10 cellular contexts compared by ENCODE assay signal in the genomic region with DNA sequence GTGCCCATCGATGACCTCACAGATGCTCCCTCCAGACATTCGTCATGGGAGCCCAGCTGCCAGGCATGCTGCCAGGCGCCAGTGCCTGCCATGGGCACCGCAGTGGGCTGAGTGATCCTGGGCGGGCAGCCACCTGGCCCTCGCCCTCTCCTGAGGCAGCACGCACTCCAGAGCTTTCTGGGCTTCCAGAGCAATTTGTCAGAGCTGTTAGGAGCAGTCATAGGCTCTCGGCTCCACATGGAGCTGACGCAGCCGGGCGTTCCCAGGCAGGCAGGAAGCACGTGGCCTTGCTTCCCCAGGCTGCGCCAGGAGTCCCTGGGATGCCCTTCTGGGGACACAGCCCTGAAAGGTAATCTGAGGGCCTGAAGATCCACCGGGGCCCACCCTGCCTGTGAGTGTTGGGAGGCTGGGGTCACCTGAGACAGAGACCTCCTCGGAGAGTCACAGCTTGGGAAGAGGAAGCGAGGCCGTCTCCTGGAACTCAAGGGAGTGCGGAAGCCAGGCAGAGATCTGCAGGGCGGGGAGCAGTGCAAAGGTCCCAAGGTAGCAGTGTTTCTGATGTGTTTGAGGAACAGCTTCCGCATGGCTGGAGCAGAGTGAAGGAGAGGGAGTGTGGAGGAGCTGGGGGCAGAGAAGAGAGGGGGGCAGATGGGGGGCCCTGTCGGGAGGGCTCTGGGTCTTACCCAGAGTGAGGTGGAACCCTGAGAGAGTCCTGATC. TPM values are rescaled to one million over a fixed set of nuclear protein-coding genes. Genes with fewer than 3 reads are reported as not detected.
A peak's percentile ranks its signal among the peaks of the same experiment; 100 is the strongest.
DNase-seq lines count a peak whose midpoint lies in the region; ATAC-seq, FAIRE-seq and TF ChIP-seq lines count a peak whose summit lies in the region.
"Had no signal": no experiment of that assay in that cellular context is flagged by ENCODE, and none has a peak within 500 bp of the region (broad histone marks: within the 10 kb centered on the region; RNA-seq: fewer than 3 reads in every experiment).

No MANE protein-coding gene starts in this region.

- no peak overlapping the region for H2BK120ac ChIP-seq in H9 (ENCODE audit: low read depth, low read length, poor library complexity, severe bottlenecking)

- H3K79me1 ChIP-seq in H9 (ENCODE audit: insufficient read depth, low read depth, low read length, poor library complexity, severe bottlenecking) = no peaks in the 10 kb centered on the region

- CTCF ChIA-PET in PC-3 (lab: Charles Lee) = no interaction called here

- no peak overlapping the region for H3T11ph ChIP-seq in H9 (ENCODE audit: low read length)

- H2AK5ac ChIP-seq in H9 (ENCODE audit: insufficient read length, low read length) = no peak overlapping the region

- H4K8ac ChIP-seq in H9 (replicated peaks; ENCODE audit: insufficient read length, low read depth, low read length) = no peak overlapping the region

- no peak for DNase-seq in H9
- DNase-seq in RWPE2 (ENCODE audit: low spot score) = peak; percentile 82
- DNase-seq in frontal cortex (ENCODE audit: low spot score in 2 of 2) = peak; percentile 83 to 88
- DNase-seq in skeletal muscle cell (ENCODE audit: low read depth) = peak; percentile 36
- DNase-seq in kidney = no peak
- no peak for DNase-seq in PC-3
- DNase-seq: activated naive CD4-positive, alpha-beta T cell treated with anti-CD3 and anti-CD28 coated beads, Interleukin-2, amount 10 ng/mL, durations not matched to agents 7 days and 5 days had no signal

- H3K4me3 ChIP-seq in RWPE2 (ENCODE audit: severe bottlenecking) = no peak overlapping the region
- no peak overlapping the region for H3K4me3 ChIP-seq in skeletal muscle cell (ENCODE audit: low read depth, low read length)
- H3K4me3 ChIP-seq in kidney (ENCODE audit: low read length in 2 of 2) = no peak overlapping the region
- no peak overlapping the region for H3K4me3 ChIP-seq in PC-3 (ENCODE audit: low read length)

- no peaks in the 10 kb centered on the region for H3K27me3 Mint-ChIP-seq in H9 (ENCODE audit: low read depth)
- H3K27me3 Mint-ChIP-seq: activated naive CD4-positive, alpha-beta T cell treated with anti-CD3 and anti-CD28 coated beads, Interleukin-2, amount 10 ng/mL, durations not matched to agents 7 days and 5 days had no signal

- H3K4me3 Mint-ChIP-seq in H9 = no peak overlapping the region
- H3K4me3 Mint-ChIP-seq: activated naive CD4-positive, alpha-beta T cell treated with anti-CD3 and anti-CD28 coated beads, Interleukin-2, amount 10 ng/mL, durations not matched to agents 7 days and 5 days had no signal

- H4K20me1 ChIP-seq in H9 (ENCODE audit: control insufficient read depth, insufficient read depth, insufficient read length) (no peaks in the 10 kb centered on the region), PC-3 (ENCODE audit: low read length) (no peaks in the 10 kb centered on the region)

- H3K18ac ChIP-seq in H9 (ENCODE audit: insufficient read length, low read depth, low read length) = no peak overlapping the region

- H3K27ac ChIP-seq in H9 (ENCODE audit: insufficient read length, low read depth, low read length) (no peak overlapping the region), RWPE2 (ENCODE audit: poor library complexity, severe bottlenecking) (peak overlapping the region; percentile 55), kidney (ENCODE audit: low read depth in 2 of 2, low read length in 2 of 2) (no peak overlapping the region), PC-3 (ENCODE audit: low read length) (no peak overlapping the region)

- H3F3A ChIP-seq in PC-3 (ENCODE audit: low read length, unreplicated experiment) = no peaks in the 10 kb centered on the region

- H3K4me2 ChIP-seq in H9 (ENCODE audit: insufficient read depth, insufficient read length, low read length) (no peak overlapping the region), PC-3 (ENCODE audit: low read length) (no peak overlapping the region)

- no peak overlapping the region for H2BK15ac ChIP-seq in H9 (ENCODE audit: low read depth, low read length)

- H3K9me3 ChIP-seq in H9 (ENCODE audit: control insufficient read depth, low read depth, low read length) = no peaks in the 10 kb centered on the region
- H3K9me3 ChIP-seq in RWPE2 (ENCODE audit: severe bottlenecking) = no peaks in the 10 kb centered on the region
- no peaks in the 10 kb centered on the region for H3K9me3 ChIP-seq in kidney (ENCODE audit: control insufficient read depth in 1 of 2, low read length in 2 of 2)
- H3K9me3 ChIP-seq in PC-3 (ENCODE audit: low read length) = no peaks in the 10 kb centered on the region

- H3K4me1 ChIP-seq in H9 (ENCODE audit: insufficient read depth, low read length) (peaks cover 2% of the 10 kb centered on the region; the same call in 1 of the 2 replicates), RWPE2 (ENCODE audit: insufficient read depth, poor library complexity, severe bottlenecking) (no peaks in the 10 kb centered on the region), kidney (ENCODE audit: control insufficient read depth in 1 of 2, insufficient read depth in 1 of 2, low read depth in 1 of 2, low read length in 2 of 2) (no peaks in the 10 kb centered on the region), PC-3 (ENCODE audit: insufficient read depth, low read length) (no peaks in the 10 kb centered on the region)

- H3K36me3 ChIP-seq in RWPE2 (ENCODE audit: low read depth) = peaks cover 12% of the 10 kb centered on the region
- peaks cover 0 to 6% of the 10 kb centered on the region in 2 donors for H3K36me3 ChIP-seq in kidney (ENCODE audit: control insufficient read depth in 1 of 2, insufficient read depth in 2 of 2, low read length in 2 of 2)
- no peaks in the 10 kb centered on the region; the same call in 1 of the 2 replicates for H3K36me3 ChIP-seq in PC-3 (ENCODE audit: low read depth, low read length)

- no peak overlapping the region for H3K4ac ChIP-seq in H9 (ENCODE audit: low read depth, low read length)

- POLR2A ChIA-PET in PC-3 (lab: Charles Lee; ENCODE audit: unreplicated experiment) = no interaction called here

- H3K9me3 Mint-ChIP-seq in H9 = no peaks in the 10 kb centered on the region
- H3K9me3 Mint-ChIP-seq: activated naive CD4-positive, alpha-beta T cell treated with anti-CD3 and anti-CD28 coated beads, Interleukin-2, amount 10 ng/mL, durations not matched to agents 7 days and 5 days had no signal

- intact Hi-C loops in kidney (cut with DNase I) (no loop called here), PC-3 (cut with micrococcal nuclease) (no loop called here)

- no peak overlapping the region for H2AFZ ChIP-seq in H9 (ENCODE audit: low read length)
- no peak overlapping the region for H2AFZ ChIP-seq in PC-3 (ENCODE audit: low read length)

- H4K91ac ChIP-seq in H9 (ENCODE audit: insufficient read length, low read depth, low read length) = no peak overlapping the region

- H3K27me3 ChIP-seq in H9 (ENCODE audit: insufficient read depth, low read length) (no peaks in the 10 kb centered on the region), RWPE2 (ENCODE audit: insufficient read depth, poor library complexity, severe bottlenecking) (no peaks in the 10 kb centered on the region), PC-3 (ENCODE audit: low read length) (no peaks in the 10 kb centered on the region)

- H2BK5ac ChIP-seq in H9 (ENCODE audit: insufficient read length, low read length) = no peak overlapping the region

- H3K27ac Mint-ChIP-seq in H9 = peak overlapping the region; percentile 74 to 87 (median 75); a peak in 5 of 7 replicates
- H3K27ac Mint-ChIP-seq: activated naive CD4-positive, alpha-beta T cell treated with anti-CD3 and anti-CD28 coated beads, Interleukin-2, amount 10 ng/mL, durations not matched to agents 7 days and 5 days had no signal

- peaks cover 16 to 26% of the 10 kb centered on the region in 2 experiments for H3K4me1 Mint-ChIP-seq in H9
- H3K4me1 Mint-ChIP-seq: activated naive CD4-positive, alpha-beta T cell treated with anti-CD3 and anti-CD28 coated beads, Interleukin-2, amount 10 ng/mL, durations not matched to agents 7 days and 5 days had no signal

- ATAC-seq in RWPE2 (ENCODE audit: low read depth) (peak; percentile 92), HG03469 (IDR thresholded peaks at IDR 0.05; ENCODE audit: unreplicated experiment) (no peak), PC-3 (no peak), GM21381 (IDR thresholded peaks at IDR 0.05; ENCODE audit: unreplicated experiment) (no peak)

- H3K23me2 ChIP-seq in H9 (ENCODE audit: insufficient read length, low read depth, low read length, poor library complexity, severe bottlenecking) = no peaks in the 10 kb centered on the region

- H3K36me3 Mint-ChIP-seq in H9 (ENCODE audit: insufficient read depth in 1 of 3, low read depth in 3 of 3) = peaks cover 0 to 2% (median 0%) of the 10 kb centered on the region in 3 experiments; a peak in 3 of 7 replicates
- H3K36me3 Mint-ChIP-seq: activated naive CD4-positive, alpha-beta T cell treated with anti-CD3 and anti-CD28 coated beads, Interleukin-2, amount 10 ng/mL, durations not matched to agents 7 days and 5 days had no signal

- no peak overlapping the region for H4K5ac ChIP-seq in H9 (ENCODE audit: insufficient read length, low read depth, low read length)

- no CpG with 5 or more reads among the region's 21 CpGs for WGBS in H9 (ENCODE audit: extremely low coverage, insufficient read length, low lambda C conversion rate)

- TF ChIP-seq CTCF in H9 (conservative IDR thresholded peaks at IDR 0.05) (no peak), RWPE2 (IDR thresholded peaks at IDR 0.05; ENCODE audit: poor library complexity, severe bottlenecking) (no peak), kidney (IDR thresholded peaks at IDR 0.05; ENCODE audit: borderline replicate concordance, extremely low read depth, insufficient read depth) (no peak), PC-3 (conservative IDR thresholded peaks at IDR 0.05; ENCODE audit: low read depth, low read length) (no peak)

- FAIRE-seq in frontal cortex (lab: Jason Lieb, UNC) = peak; percentile 57
- no peak for FAIRE-seq in kidney (lab: Jason Lieb, UNC)
- FAIRE-seq: GM12891 had no signal

- H3K9ac ChIP-seq in H9 (ENCODE audit: extremely low read depth, insufficient read length, low read length) = no peak overlapping the region
- no peak overlapping the region for H3K9ac ChIP-seq in kidney (ENCODE audit: low read length in 2 of 2)
- H3K9ac ChIP-seq in PC-3 (ENCODE audit: low read length) = no peak overlapping the region

- no TSS peak for BruUV-seq in PC-3 (replicated peaks; lab: Mats Ljungman, UMichigan)

- no peak overlapping the region for H3K23ac ChIP-seq in H9 (ENCODE audit: insufficient read length, low read depth, low read length)

- H3K79me2 ChIP-seq in H9 (ENCODE audit: insufficient read depth, low read length) (no peaks in the 10 kb centered on the region), PC-3 (ENCODE audit: low read length) (no peaks in the 10 kb centered on the region)

- no peak overlapping the region for H2BK12ac ChIP-seq in H9 (ENCODE audit: insufficient read length, low read depth, low read length)

- H3K14ac ChIP-seq in H9 (ENCODE audit: insufficient read depth, low read length) = no peak overlapping the region; the same call in 1 of the 2 replicates

- no peak overlapping the region for H2BK20ac ChIP-seq in H9 (ENCODE audit: low read depth, low read length, poor library complexity, severe bottlenecking)

- H3K9me2 ChIP-seq in PC-3 (replicated peaks; ENCODE audit: low read length) = no peaks in the 10 kb centered on the region

- H3K56ac ChIP-seq in H9 (ENCODE audit: insufficient read length, low read depth, low read length) = no peak overlapping the region

RNA-seq across cellular contexts. Expression of a gene that starts 50.5 kb away (rescaled TPM):
- total RNA-seq in H9 (2021) (12.0 and 13.1 TPM in 2 replicates), frontal cortex (39.9 TPM), kidney (not detected), PC-3 (2014; rRNA removed) (7.7 and 8.1 TPM in 2 replicates)
- polyA plus RNA-seq in kidney (ENCODE audit: insufficient read depth, low read depth, low replicate concordance) = not detected

Comparison
In these comparisons a context has a peak if more than half of its experiments do, and no peak if none do; other contexts are left out.
1. DNase-seq: peak in RWPE2 (single experiment), frontal cortex (2 of 2) and skeletal muscle cell (single experiment); none in H9 (single experiment), kidney (single experiment) and PC-3 (single experiment).